In genomic region chr2:241639385-241639784, GRCh38 we compare ENCODE assay signal across 19 cellular contexts. TPM values are rescaled to one million over a fixed set of nuclear protein-coding genes. Genes with fewer than 3 reads are reported as not detected.
DNase-seq lines count a peak whose midpoint lies in the region; ATAC-seq, FAIRE-seq and TF ChIP-seq lines count a peak whose summit lies in the region.
"Had no signal": no experiment of that assay in that cellular context is flagged by ENCODE, and none has a peak within 500 bp of the region (broad histone marks: within the 10 kb centered on the region; RNA-seq: fewer than 3 reads in every experiment).

No MANE protein-coding gene starts in this region.

- POLR2A ChIA-PET in activated CD4-positive, alpha-beta T cell treated with anti-CD3 and anti-CD28 coated beads for 36 hours (lab: Charles Lee): no interaction called here
- POLR2A ChIA-PET in HEK293 (lab: Yijun Ruan, JAX) (no interaction called here), K562 (lab: Yijun Ruan, JAX) (no interaction called here)

- H4K20me1 ChIP-seq in K562 (replicated peaks; ENCODE audit: control insufficient read depth, insufficient read depth, low read length): no peaks in the 10 kb centered on the region

- TF ChIP-seq POLR2A in K562 (conservative IDR thresholded peaks at IDR 0.05): no peak
- no peak for TF ChIP-seq POLR2A in Peyer's patch (IDR thresholded peaks at IDR 0.05)

- no peak for TF ChIP-seq EP300 in K562 (IDR thresholded peaks at IDR 0.05; ENCODE audit: low read length)

- peak overlapping the region; percentile 34 for H3K4me3 Mint-ChIP-seq in activated CD4-positive, alpha-beta T cell treated with anti-CD3 and anti-CD28 coated beads for 36 hours

- H3K27me3 Mint-ChIP-seq in activated CD4-positive, alpha-beta T cell treated with anti-CD3 and anti-CD28 coated beads for 36 hours: no peaks in the 10 kb centered on the region

- no peak overlapping the region for H2AFZ ChIP-seq in K562 (ENCODE audit: low read depth, low read length)
- H2AFZ ChIP-seq in neuron (ENCODE audit: low read depth, low read length): no peak overlapping the region

- FAIRE-seq in K562 (lab: Jason Lieb, UNC): no peak

- no peak overlapping the region for H3K9ac ChIP-seq in K562 (ENCODE audit: insufficient read depth in 1 of 2, low read depth in 2 of 2, low read length in 2 of 2)

- H3K27me3 ChIP-seq in K562 (ENCODE audit: control insufficient read depth in 2 of 2, insufficient read depth in 2 of 2, low read length in 2 of 2) (no peaks in the 10 kb centered on the region), neuron (ENCODE audit: insufficient read depth, low read length) (no peaks in the 10 kb centered on the region), Peyer's patch (no peaks in the 10 kb centered on the region)
- H3K27me3 ChIP-seq: left lung, SJSA1, thyroid gland had no signal

- intact Hi-C loops in activated CD4-positive, alpha-beta T cell treated with anti-CD3 and anti-CD28 coated beads for 36 hours (cut with DNase I, micrococcal nuclease): loop anchor here in 1 of 2 experiments (5.0 kb wide), 1 partner anchor 448 kb away; no protein-coding TSS in a partner anchor
- intact Hi-C loops in K562 (cut with micrococcal nuclease): no loop called here

- no TSS peak for BruUV-seq in K562 (replicated peaks; lab: Mats Ljungman, UMichigan)

- in situ Hi-C loops in K562 (cut with MboI): no loop called here

- no peaks in the 10 kb centered on the region for H3K9me3 Mint-ChIP-seq in activated CD4-positive, alpha-beta T cell treated with anti-CD3 and anti-CD28 coated beads for 36 hours (ENCODE audit: low read depth)

- peaks cover 83% of the 10 kb centered on the region for H3K79me2 ChIP-seq in K562 (ENCODE audit: control insufficient read depth, insufficient read depth, low read length)

- ATAC-seq in activated CD4-positive, alpha-beta T cell treated with anti-CD3 and anti-CD28 coated beads for 36 hours: no peak
- ATAC-seq in K562 (no peak), GM21528 (IDR thresholded peaks at IDR 0.05; ENCODE audit: low FRiP score, unreplicated experiment) (no peak)
- ATAC-seq: esophagus mucosa, left lung had no signal

- TF ChIP-seq RAD21 in K562 (CRISPR knock-in tag; conservative IDR thresholded peaks at IDR 0.05 in 1 of 2, IDR thresholded peaks at IDR 0.05 in 1 of 2): no peak

- H3K36me3 Mint-ChIP-seq in activated CD4-positive, alpha-beta T cell treated with anti-CD3 and anti-CD28 coated beads for 36 hours (ENCODE audit: low read depth): peaks cover 21% of the 10 kb centered on the region

- no peak for TF ChIP-seq CTCF in HEK293 (tag by site-specific recombination; IDR thresholded peaks at IDR 0.05)
- TF ChIP-seq CTCF in K562 (IDR thresholded peaks at IDR 0.05 in 2 of 3, conservative IDR thresholded peaks at IDR 0.05 in 1 of 3; ENCODE audit: insufficient read depth in 2 of 3, low read depth in 1 of 3, low read length in 3 of 3): no peak
- TF ChIP-seq CTCF in Peyer's patch (IDR thresholded peaks at IDR 0.05): no peak

- no peaks in the 10 kb centered on the region for H3K9me1 ChIP-seq in K562 (ENCODE audit: control insufficient read depth, insufficient read depth, low read length)

- WGBS in K562 (ENCODE audit: insufficient coverage, low coverage, missing lambda C conversion rate): 87% methylated on average over 6 of the region's 7 CpGs

- no peak for DNase-seq in activated CD4-positive, alpha-beta T cell treated with anti-CD3 and anti-CD28 coated beads for 36 hours
- no peak for DNase-seq in activated CD4-positive, alpha-beta T cell treated with anti-CD3 and anti-CD28 coated beads for 48 hours
- DNase-seq in K562 (ENCODE audit: extremely low read depth in 1 of 4, low spot score in 3 of 4): no peak
- DNase-seq in NCI-H774 (lab: John Stamatoyannopoulos, UW): no peak
- no peak for DNase-seq in Peyer's patch
- DNase-seq: ACHN; central memory CD4-positive, alpha-beta T cell; DMS79; hypothalamus; KG1; NCI-H187 treated with DMSO at 0.1 percent for 48 hours; stimulated activated CD4-positive, alpha-beta T cell treated with anti-CD3 and anti-CD28 coated beads, Interleukin-12 subunit alpha, Interleukin-12 subunit beta, amount 100 ng/mL, for 4 hours; thyroid gland had no signal

- H3K4me2 ChIP-seq in K562 (ENCODE audit: insufficient read depth, low read length): no peak overlapping the region

- H3K27ac ChIP-seq in HEK293 (ENCODE audit: extremely low read depth, low read depth, low read length): no peak overlapping the region
- no peak overlapping the region for H3K27ac ChIP-seq in K562 (ENCODE audit: extremely low read depth, low read depth, low read length)
- no peak overlapping the region for H3K27ac ChIP-seq in Peyer's patch
- H3K27ac ChIP-seq: left lung, SJSA1, thyroid gland had no signal

- no peaks in the 10 kb centered on the region for H3K4me1 ChIP-seq in HEK293 (ENCODE audit: control insufficient read depth, insufficient read depth, low read length)
- H3K4me1 ChIP-seq in K562 (replicated peaks in 1 of 2; ENCODE audit: control insufficient read depth in 2 of 2, insufficient read depth in 2 of 2, low read length in 2 of 2): peaks cover 7 to 21% of the 10 kb centered on the region in 2 experiments; a peak in 3 of 5 replicates
- H3K4me1 ChIP-seq in neuron (ENCODE audit: insufficient read depth, low read length): peaks cover 13% of the 10 kb centered on the region
- H3K4me1 ChIP-seq in Peyer's patch: peaks cover 0 to 42% (median 6%) of the 10 kb centered on the region in 4 donors

- peaks cover 52% of the 10 kb centered on the region for H3K4me1 Mint-ChIP-seq in activated CD4-positive, alpha-beta T cell treated with anti-CD3 and anti-CD28 coated beads for 36 hours

- H3K4me3 ChIP-seq in HEK293 (ENCODE audit: low read depth, low read length) (no peak overlapping the region), K562 (no peak overlapping the region), neuron (ENCODE audit: low read length) (peak overlapping the region; percentile 93), Peyer's patch (no peak overlapping the region)
- H3K4me3 ChIP-seq: SJSA1, thyroid gland had no signal

- H3K9me3 ChIP-seq in HEK293 (ENCODE audit: control insufficient read depth, insufficient read depth, low read depth, low read length) (no peaks in the 10 kb centered on the region), K562 (replicated peaks; ENCODE audit: control insufficient read depth, insufficient read depth, low read depth, low read length) (no peaks in the 10 kb centered on the region; the same call in 1 of the 2 replicates), neuron (ENCODE audit: low read length) (peaks cover 7% of the 10 kb centered on the region), Peyer's patch (no peaks in the 10 kb centered on the region)
- H3K9me3 ChIP-seq: left lung, thyroid gland had no signal

- H3K36me3 ChIP-seq in HEK293 (ENCODE audit: control insufficient read depth in 2 of 2, insufficient read depth in 1 of 2, low read length in 2 of 2): peaks cover 0 to 30% of the 10 kb centered on the region in 2 experiments; a peak in 2 of 3 replicates
- H3K36me3 ChIP-seq in K562 (ENCODE audit: control insufficient read depth, insufficient read depth, low read length): peaks cover 30% of the 10 kb centered on the region; the same call in 2 of the 3 replicates
- peaks cover 8% of the 10 kb centered on the region for H3K36me3 ChIP-seq in neuron (ENCODE audit: insufficient read depth, low read length)
- peaks cover 0 to 8% (median 0%) of the 10 kb centered on the region in 3 donors for H3K36me3 ChIP-seq in Peyer's patch
- H3K36me3 ChIP-seq: thyroid gland had no signal

- CTCF ChIA-PET in activated CD4-positive, alpha-beta T cell treated with anti-CD3 and anti-CD28 coated beads for 36 hours (lab: Charles Lee): no interaction called here
- CTCF ChIA-PET in HEK293 (lab: Yijun Ruan, JAX) (no interaction called here), K562 (lab: Yijun Ruan, JAX; ENCODE audit: low intra/inter-chr PET ratio) (no interaction called here)

- peak overlapping the region; percentile 37 for H3K27ac Mint-ChIP-seq in activated CD4-positive, alpha-beta T cell treated with anti-CD3 and anti-CD28 coated beads for 36 hours

RNA-seq across cellular contexts. Expression of gene ATG4B, which starts 1.9 kb away (rescaled TPM):
- total RNA-seq in activated CD4-positive, alpha-beta T cell treated with anti-CD3 and anti-CD28 coated beads for 36 hours: 10 to 100 TPM; 71.8 to 80.1 TPM
- total RNA-seq in K562 (2011; cell fraction: chromatin; rRNA removed; ENCODE audit: low replicate concordance): 190 and 391 TPM in 2 replicates
- total RNA-seq in K562 (2011; cell fraction: nucleolus; rRNA removed): 192 and 201 TPM in 2 replicates
- total RNA-seq in K562 (2011; cell fraction: nucleoplasm; rRNA removed): 147 and 161 TPM in 2 replicates
- 32.1 and 45.3 TPM in 2 replicates for total RNA-seq in K562 (2014; rRNA removed)
- 28.9 and 36.3 TPM in 2 replicates for total RNA-seq in K562 (2014; rRNA removed; fragmentation: Illumina TruSeq; extraction: Trizol)
- 28.5 and 35.6 TPM in 2 replicates for total RNA-seq in K562 (2015; rRNA removed; fragmentation: Illumina TruSeq; extraction: Trizol)
- total RNA-seq in K562 (2021): 51.7 and 54.9 TPM in 2 replicates
- polyA plus RNA-seq in K562 (2011; rRNA removed): 58.8 and 75.1 TPM in 2 replicates
- 53.1 and 78.3 TPM in 2 replicates for polyA plus RNA-seq in K562 (2011; cell fraction: cytosol; rRNA removed)
- 238 and 272 TPM in 2 replicates for polyA plus RNA-seq in K562 (2011; cell fraction: nucleus; rRNA removed)
- 49.9 and 50.6 TPM in 2 replicates for polyA plus RNA-seq in K562 (2012)
- 49.6 and 55.9 TPM in 2 replicates for polyA plus RNA-seq in K562 (2014; fragmentation: Illumina TruSeq; extraction: Trizol)
- polyA plus RNA-seq in K562 (2014; fragmentation: Nextera tagmentation; extraction: Ambion mirVana): 10 to 100 TPM in 1 of 2 experiments, 1 to 10 TPM in 1; 5.9 to 13.2 TPM
- polyA plus RNA-seq in K562 (2014; rRNA removed): 47.1 and 58.1 TPM in 2 replicates
- 46.1 and 62.6 TPM in 2 replicates for polyA minus RNA-seq in K562 (2011; rRNA and poly(A)+ RNA removed)
- 34.6 and 38.6 TPM in 2 replicates for polyA minus RNA-seq in K562 (2011; cell fraction: cytosol; rRNA and poly(A)+ RNA removed)
- polyA minus RNA-seq in K562 (2011; cell fraction: nucleus; rRNA and poly(A)+ RNA removed): 46.6 and 70.8 TPM in 2 replicates
- total RNA-seq in Peyer's patch: 100 to 1,000 TPM; 133 to 272 (median 259) TPM

RNA-seq across cellular contexts. Expression of gene THAP4, which starts 2.4 kb away (rescaled TPM):
- 10 to 100 TPM; 42.5 to 54.1 TPM for total RNA-seq in activated CD4-positive, alpha-beta T cell treated with anti-CD3 and anti-CD28 coated beads for 36 hours
- total RNA-seq in K562 (2011; cell fraction: chromatin; rRNA removed; ENCODE audit: low replicate concordance): 16.6 and 44.7 TPM in 2 replicates
- total RNA-seq in K562 (2011; cell fraction: nucleolus; rRNA removed): 27.8 and 36.2 TPM in 2 replicates
- total RNA-seq in K562 (2011; cell fraction: nucleoplasm; rRNA removed): 21.6 and 23.1 TPM in 2 replicates
- total RNA-seq in K562 (2014; rRNA removed) (56.2 and 79.2 TPM in 2 replicates), K562 (2014; rRNA removed; fragmentation: Illumina TruSeq; extraction: Trizol) (16.5 and 26.3 TPM in 2 replicates), K562 (2015; rRNA removed; fragmentation: Illumina TruSeq; extraction: Trizol) (50.1 and 50.5 TPM in 2 replicates), K562 (2021) (60.9 and 65.9 TPM in 2 replicates), Peyer's patch (10 to 100 TPM; 46.4 to 90.0 (median 71.8) TPM)
- polyA plus RNA-seq in K562 (2011; rRNA removed) (25.6 and 33.3 TPM in 2 replicates), K562 (2014; fragmentation: Illumina TruSeq; extraction: Trizol) (44.1 and 73.5 TPM in 2 replicates), K562 (2014; fragmentation: Nextera tagmentation; extraction: Ambion mirVana) (1 to 10 TPM; 8.6 to 9.2 TPM), K562 (2014; rRNA removed) (43.9 and 49.2 TPM in 2 replicates)
- polyA plus RNA-seq in K562 (2011; cell fraction: cytosol; rRNA removed): 32.2 and 65.6 TPM in 2 replicates
- 19.3 and 26.4 TPM in 2 replicates for polyA plus RNA-seq in K562 (2011; cell fraction: nucleus; rRNA removed)
- 42.1 and 45.0 TPM in 2 replicates for polyA plus RNA-seq in K562 (2012)
- polyA minus RNA-seq in K562 (2011; rRNA and poly(A)+ RNA removed): 14.2 and 18.5 TPM in 2 replicates
- polyA minus RNA-seq in K562 (2011; cell fraction: cytosol; rRNA and poly(A)+ RNA removed): 25.8 and 30.1 TPM in 2 replicates
- 12.4 and 12.9 TPM in 2 replicates for polyA minus RNA-seq in K562 (2011; cell fraction: nucleus; rRNA and poly(A)+ RNA removed)

RNA-seq across cellular contexts. Expression of gene DTYMK, which starts 47.2 kb away (rescaled TPM):
- 10 to 100 TPM; 79.8 to 93.1 TPM for total RNA-seq in activated CD4-positive, alpha-beta T cell treated with anti-CD3 and anti-CD28 coated beads for 36 hours
- 57.7 and 95.5 TPM in 2 replicates for total RNA-seq in K562 (2011; cell fraction: chromatin; rRNA removed; ENCODE audit: low replicate concordance)
- total RNA-seq in K562 (2011; cell fraction: nucleolus; rRNA removed): 74.7 and 77.5 TPM in 2 replicates
- 86.8 and 106 TPM in 2 replicates for total RNA-seq in K562 (2011; cell fraction: nucleoplasm; rRNA removed)
- 78.1 and 81.1 TPM in 2 replicates for total RNA-seq in K562 (2014; rRNA removed)
- total RNA-seq in K562 (2014; rRNA removed; fragmentation: Illumina TruSeq; extraction: Trizol): 26.5 and 31.9 TPM in 2 replicates
- 47.9 and 55.3 TPM in 2 replicates for total RNA-seq in K562 (2015; rRNA removed; fragmentation: Illumina TruSeq; extraction: Trizol)
- 83.3 and 85.0 TPM in 2 replicates for total RNA-seq in K562 (2021)
- 51.2 and 51.8 TPM in 2 replicates for polyA plus RNA-seq in K562 (2011; rRNA removed)
- polyA plus RNA-seq in K562 (2011; cell fraction: cytosol; rRNA removed): 45.7 and 67.7 TPM in 2 replicates
- polyA plus RNA-seq in K562 (2011; cell fraction: nucleus; rRNA removed): 49.7 and 59.0 TPM in 2 replicates
- polyA plus RNA-seq in K562 (2012): 49.1 and 64.7 TPM in 2 replicates
- polyA plus RNA-seq in K562 (2014; fragmentation: Illumina TruSeq; extraction: Trizol): 43.4 and 50.3 TPM in 2 replicates
- 10 to 100 TPM in 1 of 2 experiments, 1 to 10 TPM in 1; 8.2 to 20.4 TPM for polyA plus RNA-seq in K562 (2014; fragmentation: Nextera tagmentation; extraction: Ambion mirVana)
- polyA plus RNA-seq in K562 (2014; rRNA removed): 68.7 and 79.5 TPM in 2 replicates
- polyA minus RNA-seq in K562 (2011; rRNA and poly(A)+ RNA removed): 9.9 and 12.3 TPM in 2 replicates
- polyA minus RNA-seq in K562 (2011; cell fraction: cytosol; rRNA and poly(A)+ RNA removed): 22.5 and 22.9 TPM in 2 replicates
- polyA minus RNA-seq in K562 (2011; cell fraction: nucleus; rRNA and poly(A)+ RNA removed): 12.9 and 17.8 TPM in 2 replicates
- total RNA-seq in Peyer's patch: 10 to 100 TPM; 14.2 to 23.9 (median 19.2) TPM
